In the genomic region with DNA sequence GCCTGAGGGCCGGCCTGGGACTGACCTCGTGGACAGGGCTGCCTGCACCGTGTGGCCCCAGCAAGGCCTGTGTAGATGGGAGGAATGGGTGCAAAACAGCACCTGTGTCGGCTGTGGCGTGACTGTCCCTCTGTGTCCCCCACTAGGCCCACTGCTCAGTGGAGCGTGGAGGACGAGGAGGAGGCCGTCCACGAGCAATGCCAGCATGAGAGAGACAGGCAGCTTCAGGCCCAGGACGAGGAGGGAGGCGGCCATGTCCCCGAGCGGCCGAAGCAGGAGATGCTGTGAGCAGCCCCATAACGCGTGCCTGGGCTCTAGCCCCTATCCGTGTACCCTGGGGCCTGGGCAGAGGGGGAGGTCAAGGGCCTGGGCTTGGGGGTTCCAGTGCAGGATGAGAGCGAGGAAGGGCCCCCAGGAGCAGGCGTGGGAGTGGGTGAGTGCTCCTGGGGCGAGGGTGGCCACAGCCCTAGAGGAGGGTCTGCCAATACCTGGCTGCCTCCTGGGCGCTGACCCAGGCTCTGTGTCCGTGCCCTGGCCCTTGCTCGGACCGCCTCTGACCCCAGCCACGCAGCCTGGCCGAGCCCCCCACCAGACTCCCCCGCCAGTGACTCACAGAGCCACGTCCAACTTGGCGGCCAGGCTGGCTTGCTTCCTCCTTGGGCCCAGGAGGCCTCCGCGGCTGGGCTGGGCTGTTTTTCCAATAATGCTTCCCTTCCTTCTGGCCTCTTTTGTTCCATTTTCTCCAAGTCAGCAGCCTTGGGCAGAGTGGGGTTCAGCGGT, we compare ENCODE assay signal across 2 cellular contexts.
TF ChIP-seq lines count a peak whose summit lies in the region.

No MANE protein-coding gene starts in this region.

TF ChIP-seq in GM12891, 5 proteins besides CTCF, POLR2A, EP300 and RAD21:
- TF ChIP-seq PAX5 (IDR thresholded peaks at IDR 0.05; ENCODE audit: insufficient read depth, low read length, severe bottlenecking) (no peak), SPI1 (IDR thresholded peaks at IDR 0.05; ENCODE audit: low read depth, low read length) (no peak), POLR2AphosphoS5 (IDR thresholded peaks at IDR 0.05; ENCODE audit: low read depth, low read length) (no peak), TAF1 (IDR thresholded peaks at IDR 0.05; ENCODE audit: low read depth, low read length) (no peak), POU2F2 (IDR thresholded peaks at IDR 0.05; ENCODE audit: low read depth, low read length) (no peak)
TF ChIP-seq in GM12891: peak in this region for 0.

TF ChIP-seq in H1, 55 proteins besides CTCF, POLR2A, EP300 and RAD21:
- TF ChIP-seq BRCA1 (IDR thresholded peaks at IDR 0.05; ENCODE audit: low read depth, low read length) = no peak
- TF ChIP-seq JUND (IDR thresholded peaks at IDR 0.05; ENCODE audit: low read length) = no peak
- TF ChIP-seq KDM5A (IDR thresholded peaks at IDR 0.05; ENCODE audit: low read length) = no peak
- TF ChIP-seq SAP30 (IDR thresholded peaks at IDR 0.05; ENCODE audit: insufficient read depth, insufficient replicate concordance, low read length) = no peak
- no peak for TF ChIP-seq KDM1A (IDR thresholded peaks at IDR 0.05; ENCODE audit: borderline replicate concordance, low read length)
- TF ChIP-seq MAFK (IDR thresholded peaks at IDR 0.05; ENCODE audit: low read depth, low read length) = no peak
- no peak for TF ChIP-seq FOSL1 (IDR thresholded peaks at IDR 0.05; ENCODE audit: insufficient read depth, low read depth, low read length)
- no peak for TF ChIP-seq CBX8 (IDR thresholded peaks at IDR 0.05; ENCODE audit: borderline replicate concordance, low read depth, low read length)
- no peak for TF ChIP-seq BCL11A (IDR thresholded peaks at IDR 0.05; ENCODE audit: low read depth in 2 of 2, low read length in 2 of 2)
- TF ChIP-seq EZH2 (IDR thresholded peaks at IDR 0.05; ENCODE audit: low read depth, low read length, severe bottlenecking) = no peak
- TF ChIP-seq RXRA (IDR thresholded peaks at IDR 0.05; ENCODE audit: insufficient read depth, low read depth, low read length) = no peak
- TF ChIP-seq CEBPB (IDR thresholded peaks at IDR 0.05; ENCODE audit: low read depth, low read length) = no peak
- TF ChIP-seq SP1 (IDR thresholded peaks at IDR 0.05; ENCODE audit: low read depth, low read length) = no peak
- TF ChIP-seq, protein P1, sequence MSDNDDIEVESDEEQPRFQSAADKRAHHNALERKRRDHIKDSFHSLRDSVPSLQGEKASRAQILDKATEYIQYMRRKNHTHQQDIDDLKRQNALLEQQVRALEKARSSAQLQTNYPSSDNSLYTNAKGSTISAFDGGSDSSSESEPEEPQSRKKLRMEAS (IDR thresholded peaks at IDR 0.05) = no peak
- TF ChIP-seq, protein P2, sequence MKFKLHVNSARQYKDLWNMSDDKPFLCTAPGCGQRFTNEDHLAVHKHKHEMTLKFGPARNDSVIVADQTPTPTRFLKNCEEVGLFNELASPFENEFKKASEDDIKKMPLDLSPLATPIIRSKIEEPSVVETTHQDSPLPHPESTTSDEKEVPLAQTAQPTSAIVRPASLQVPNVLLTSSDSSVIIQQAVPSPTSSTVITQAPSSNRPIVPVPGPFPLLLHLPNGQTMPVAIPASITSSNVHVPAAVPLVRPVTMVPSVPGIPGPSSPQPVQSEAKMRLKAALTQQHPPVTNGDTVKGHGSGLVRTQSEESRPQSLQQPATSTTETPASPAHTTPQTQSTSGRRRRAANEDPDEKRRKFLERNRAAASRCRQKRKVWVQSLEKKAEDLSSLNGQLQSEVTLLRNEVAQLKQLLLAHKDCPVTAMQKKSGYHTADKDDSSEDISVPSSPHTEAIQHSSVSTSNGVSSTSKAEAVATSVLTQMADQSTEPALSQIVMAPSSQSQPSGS (IDR thresholded peaks at IDR 0.05; ENCODE audit: low read length) = no peak
- TF ChIP-seq CHD1 (IDR thresholded peaks at IDR 0.05; ENCODE audit: low read depth, low read length) = no peak
